In genomic region chr12:58176296-58176869, GRCh38 we compare ENCODE assay signal across 8 cellular contexts.
DNase-seq lines count a peak whose midpoint lies in the region; ATAC-seq and TF ChIP-seq lines count a peak whose summit lies in the region.

No MANE protein-coding gene starts in this region.

- DNase-seq in AG08396 (ENCODE audit: low spot score): peak; percentile 16
- peak; percentile 5 for DNase-seq in NCI-H82 treated with DMSO at 0.1 percent for 48 hours (lab: John Stamatoyannopoulos, UW; ENCODE audit: unreplicated experiment)
- DNase-seq in erythroblast (lab: John Stamatoyannopoulos, UW): peak; percentile 3 to 24
- peak; percentile 54 for DNase-seq in pons (ENCODE audit: low spot score)
- DNase-seq in activated effector memory CD4-positive, alpha-beta T cell treated with Interleukin-2 at 50 U/mL for 16 hours: no peak
- DNase-seq in COLO829 (ENCODE audit: low spot score): no peak

- ATAC-seq in GM19324 (IDR thresholded peaks at IDR 0.05; ENCODE audit: low FRiP score, unreplicated experiment) (peak; percentile 67), GM21825 (IDR thresholded peaks at IDR 0.05; ENCODE audit: unreplicated experiment) (no peak)

- TF ChIP-seq POLR2A in erythroblast (IDR thresholded peaks at IDR 0.05; ENCODE audit: low read length): no peak

Comparison
In these comparisons a context has a peak if more than half of its experiments do, and no peak if none do; other contexts are left out.
1. DNase-seq: peak in AG08396 (single experiment), NCI-H82 treated with DMSO at 0.1 percent for 48 hours (single experiment), erythroblast (2 of 2) and pons (single experiment); none in activated effector memory CD4-positive, alpha-beta T cell treated with Interleukin-2 at 50 U/mL for 16 hours (single experiment) and COLO829 (single experiment).